ENCODE assay signal across 8 cellular contexts in the genomic region with DNA sequence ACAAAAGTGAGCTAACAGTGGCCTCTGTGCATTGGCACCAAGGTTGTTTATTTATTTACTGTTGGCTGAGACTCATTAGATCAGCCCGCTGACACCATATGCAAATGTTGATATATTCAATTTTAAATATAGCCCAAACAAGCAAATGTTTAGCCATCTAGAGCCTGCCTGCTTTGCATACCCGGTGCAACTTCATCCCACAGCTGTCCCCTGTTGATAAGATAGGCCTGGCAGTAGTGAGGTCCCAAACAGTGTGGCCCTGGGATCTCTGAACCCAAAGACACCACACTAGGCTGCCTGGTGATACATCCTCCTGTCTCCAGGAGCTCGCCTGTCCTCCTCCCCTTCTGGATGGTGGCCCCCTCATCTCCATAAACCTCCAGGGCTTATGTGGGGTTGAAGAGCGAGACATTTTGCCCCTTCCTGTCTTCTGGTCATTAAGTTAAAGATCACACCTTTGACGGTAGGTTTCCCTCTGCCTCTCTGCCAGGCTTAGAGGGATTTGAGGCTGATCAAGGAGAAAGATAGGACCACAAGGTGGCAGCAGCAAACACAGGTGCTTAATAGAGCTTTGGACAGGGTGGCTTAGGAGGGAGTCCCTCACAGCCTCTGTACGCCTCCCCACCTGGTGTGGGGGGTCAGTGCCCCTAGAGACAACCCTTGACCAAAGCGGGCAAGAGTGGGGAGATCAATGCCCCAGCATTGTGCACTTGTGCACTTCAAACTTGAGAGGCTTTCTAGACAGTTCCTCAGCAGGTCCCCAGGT. TPM values are rescaled to one million over a fixed set of nuclear protein-coding genes. Genes with fewer than 3 reads are reported as not detected.
DNase-seq lines count a peak whose midpoint lies in the region; ATAC-seq and TF ChIP-seq lines count a peak whose summit lies in the region.

No MANE protein-coding gene starts in this region.

- DNase-seq in SIG-M5 treated with dmso at 0.1 percent for 504 hours (lab: John Stamatoyannopoulos, UW; ENCODE audit: unreplicated experiment) (peak; percentile 38), SIG-M5 (lab: John Stamatoyannopoulos, UW) (no peak), renal cortical epithelial cell (ENCODE audit: low read depth) (peak; percentile 35), DMS153 treated with DMSO at 0.1 percent for 48 hours (lab: John Stamatoyannopoulos, UW; ENCODE audit: unreplicated experiment) (no peak)
- peak; percentile 15 for DNase-seq in effector CD4-positive, alpha-beta T cell

- ATAC-seq in HG02840 (IDR thresholded peaks at IDR 0.05; ENCODE audit: low FRiP score, unreplicated experiment): peak; percentile 63
- ATAC-seq in SK-N-SH treated with all-trans-retinoic acid at 6 μM for 48 hours: peak; percentile 54; the same call in 2 of the 3 replicates
- no peak for ATAC-seq in HG03097 (IDR thresholded peaks at IDR 0.05; ENCODE audit: low FRiP score, unreplicated experiment)

TF ChIP-seq in SK-N-SH treated with all-trans-retinoic acid at 6 μM for 48 hours, 23 proteins besides CTCF, POLR2A, EP300 and RAD21:
- no peak for TF ChIP-seq ISL1 (CRISPR knock-in tag; IDR thresholded peaks at IDR 0.05)
- TF ChIP-seq PPARA (CRISPR knock-in tag; IDR thresholded peaks at IDR 0.05; ENCODE audit: borderline replicate concordance): no peak
- TF ChIP-seq BACH2 (CRISPR knock-in tag; IDR thresholded peaks at IDR 0.05; ENCODE audit: borderline replicate concordance): no peak
- no peak for TF ChIP-seq ZNF8 (CRISPR knock-in tag; IDR thresholded peaks at IDR 0.05)
- TF ChIP-seq RARB (CRISPR knock-in tag; IDR thresholded peaks at IDR 0.05): no peak
- no peak for TF ChIP-seq OSR1 (CRISPR knock-in tag; IDR thresholded peaks at IDR 0.05)
- no peak for TF ChIP-seq ZFP30 (CRISPR knock-in tag; IDR thresholded peaks at IDR 0.05)
- TF ChIP-seq, protein P1, sequence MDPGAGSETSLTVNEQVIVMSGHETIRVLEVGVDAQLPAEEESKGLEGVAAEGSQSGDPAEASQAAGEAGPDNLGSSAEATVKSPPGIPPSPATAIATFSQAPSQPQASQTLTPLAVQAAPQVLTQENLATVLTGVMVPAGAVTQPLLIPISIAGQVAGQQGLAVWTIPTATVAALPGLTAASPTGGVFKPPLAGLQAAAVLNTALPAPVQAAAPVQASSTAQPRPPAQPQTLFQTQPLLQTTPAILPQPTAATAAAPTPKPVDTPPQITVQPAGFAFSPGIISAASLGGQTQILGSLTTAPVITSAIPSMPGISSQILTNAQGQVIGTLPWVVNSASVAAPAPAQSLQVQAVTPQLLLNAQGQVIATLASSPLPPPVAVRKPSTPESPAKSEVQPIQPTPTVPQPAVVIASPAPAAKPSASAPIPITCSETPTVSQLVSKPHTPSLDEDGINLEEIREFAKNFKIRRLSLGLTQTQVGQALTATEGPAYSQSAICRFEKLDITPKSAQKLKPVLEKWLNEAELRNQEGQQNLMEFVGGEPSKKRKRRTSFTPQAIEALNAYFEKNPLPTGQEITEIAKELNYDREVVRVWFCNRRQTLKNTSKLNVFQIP (CRISPR knock-in tag; IDR thresholded peaks at IDR 0.05; ENCODE audit: borderline replicate concordance, low read depth): no peak
- no peak for TF ChIP-seq SNAI2 (CRISPR knock-in tag; IDR thresholded peaks at IDR 0.05)
- no peak for TF ChIP-seq ZC3H10 (CRISPR knock-in tag; IDR thresholded peaks at IDR 0.05)
- no peak for TF ChIP-seq ZFP3 (CRISPR knock-in tag; IDR thresholded peaks at IDR 0.05)
- no peak for TF ChIP-seq ZNF70 (CRISPR knock-in tag; IDR thresholded peaks at IDR 0.05)
- TF ChIP-seq TCF4 (CRISPR knock-in tag; IDR thresholded peaks at IDR 0.05; ENCODE audit: borderline replicate concordance): no peak
- TF ChIP-seq, protein P2, sequence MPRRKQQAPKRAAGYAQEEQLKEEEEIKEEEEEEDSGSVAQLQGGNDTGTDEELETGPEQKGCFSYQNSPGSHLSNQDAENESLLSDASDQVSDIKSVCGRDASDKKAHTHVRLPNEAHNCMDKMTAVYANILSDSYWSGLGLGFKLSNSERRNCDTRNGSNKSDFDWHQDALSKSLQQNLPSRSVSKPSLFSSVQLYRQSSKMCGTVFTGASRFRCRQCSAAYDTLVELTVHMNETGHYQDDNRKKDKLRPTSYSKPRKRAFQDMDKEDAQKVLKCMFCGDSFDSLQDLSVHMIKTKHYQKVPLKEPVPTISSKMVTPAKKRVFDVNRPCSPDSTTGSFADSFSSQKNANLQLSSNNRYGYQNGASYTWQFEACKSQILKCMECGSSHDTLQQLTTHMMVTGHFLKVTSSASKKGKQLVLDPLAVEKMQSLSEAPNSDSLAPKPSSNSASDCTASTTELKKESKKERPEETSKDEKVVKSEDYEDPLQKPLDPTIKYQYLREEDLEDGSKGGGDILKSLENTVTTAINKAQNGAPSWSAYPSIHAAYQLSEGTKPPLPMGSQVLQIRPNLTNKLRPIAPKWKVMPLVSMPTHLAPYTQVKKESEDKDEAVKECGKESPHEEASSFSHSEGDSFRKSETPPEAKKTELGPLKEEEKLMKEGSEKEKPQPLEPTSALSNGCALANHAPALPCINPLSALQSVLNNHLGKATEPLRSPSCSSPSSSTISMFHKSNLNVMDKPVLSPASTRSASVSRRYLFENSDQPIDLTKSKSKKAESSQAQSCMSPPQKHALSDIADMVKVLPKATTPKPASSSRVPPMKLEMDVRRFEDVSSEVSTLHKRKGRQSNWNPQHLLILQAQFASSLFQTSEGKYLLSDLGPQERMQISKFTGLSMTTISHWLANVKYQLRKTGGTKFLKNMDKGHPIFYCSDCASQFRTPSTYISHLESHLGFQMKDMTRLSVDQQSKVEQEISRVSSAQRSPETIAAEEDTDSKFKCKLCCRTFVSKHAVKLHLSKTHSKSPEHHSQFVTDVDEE (CRISPR knock-in tag; IDR thresholded peaks at IDR 0.05): no peak
- TF ChIP-seq, protein P3, sequence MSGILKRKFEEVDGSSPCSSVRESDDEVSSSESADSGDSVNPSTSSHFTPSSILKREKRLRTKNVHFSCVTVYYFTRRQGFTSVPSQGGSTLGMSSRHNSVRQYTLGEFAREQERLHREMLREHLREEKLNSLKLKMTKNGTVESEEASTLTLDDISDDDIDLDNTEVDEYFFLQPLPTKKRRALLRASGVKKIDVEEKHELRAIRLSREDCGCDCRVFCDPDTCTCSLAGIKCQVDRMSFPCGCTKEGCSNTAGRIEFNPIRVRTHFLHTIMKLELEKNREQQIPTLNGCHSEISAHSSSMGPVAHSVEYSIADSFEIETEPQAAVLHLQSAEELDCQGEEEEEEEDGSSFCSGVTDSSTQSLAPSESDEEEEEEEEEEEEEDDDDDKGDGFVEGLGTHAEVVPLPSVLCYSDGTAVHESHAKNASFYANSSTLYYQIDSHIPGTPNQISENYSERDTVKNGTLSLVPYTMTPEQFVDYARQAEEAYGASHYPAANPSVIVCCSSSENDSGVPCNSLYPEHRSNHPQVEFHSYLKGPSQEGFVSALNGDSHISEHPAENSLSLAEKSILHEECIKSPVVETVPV (CRISPR knock-in tag; IDR thresholded peaks at IDR 0.05): no peak
- TF ChIP-seq, protein P4, sequence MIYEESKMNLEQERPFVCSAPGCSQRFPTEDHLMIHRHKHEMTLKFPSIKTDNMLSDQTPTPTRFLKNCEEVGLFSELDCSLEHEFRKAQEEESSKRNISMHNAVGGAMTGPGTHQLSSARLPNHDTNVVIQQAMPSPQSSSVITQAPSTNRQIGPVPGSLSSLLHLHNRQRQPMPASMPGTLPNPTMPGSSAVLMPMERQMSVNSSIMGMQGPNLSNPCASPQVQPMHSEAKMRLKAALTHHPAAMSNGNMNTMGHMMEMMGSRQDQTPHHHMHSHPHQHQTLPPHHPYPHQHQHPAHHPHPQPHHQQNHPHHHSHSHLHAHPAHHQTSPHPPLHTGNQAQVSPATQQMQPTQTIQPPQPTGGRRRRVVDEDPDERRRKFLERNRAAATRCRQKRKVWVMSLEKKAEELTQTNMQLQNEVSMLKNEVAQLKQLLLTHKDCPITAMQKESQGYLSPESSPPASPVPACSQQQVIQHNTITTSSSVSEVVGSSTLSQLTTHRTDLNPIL (CRISPR knock-in tag; IDR thresholded peaks at IDR 0.05; ENCODE audit: low read depth): no peak
- TF ChIP-seq ZNF565 (CRISPR knock-in tag; conservative IDR thresholded peaks at IDR 0.05; ENCODE audit: low read depth): no peak
- no peak for TF ChIP-seq GLIS3 (CRISPR knock-in tag; IDR thresholded peaks at IDR 0.05)

RNA-seq across cellular contexts. Expression of gene MYO5B, which starts 23.7 kb away (rescaled TPM):
- total RNA-seq in renal cortical epithelial cell: 50.0 and 79.2 TPM in 2 replicates

RNA-seq across cellular contexts. Expression of gene CFAP53, which starts 47.7 kb away (rescaled TPM):
- total RNA-seq in renal cortical epithelial cell: 0.35 and 2.2 TPM in 2 replicates

Comparison
In these comparisons a context has a peak if more than half of its experiments do, and no peak if none do; other contexts are left out.
1. DNase-seq: peak in SIG-M5 treated with dmso at 0.1 percent for 504 hours (single experiment), effector CD4-positive, alpha-beta T cell (single experiment) and renal cortical epithelial cell (single experiment); none in SIG-M5 (single experiment) and DMS153 treated with DMSO at 0.1 percent for 48 hours (single experiment).